Comparison of ENCODE assay signal across 32 cellular contexts in genomic region chr2:208389940-208390339, GRCh38. TPM values are rescaled to one million over a fixed set of nuclear protein-coding genes. Genes with fewer than 3 reads are reported as not detected.
"Had no signal": no experiment of that assay in that cellular context is flagged by ENCODE, and none has a peak within 500 bp of the region (broad histone marks: within the 10 kb centered on the region; RNA-seq: fewer than 3 reads in every experiment).

No MANE protein-coding gene starts in this region.

- FAIRE-seq: endometrium, islet of Langerhans, keratinocyte had no signal

- H3K36me3 ChIP-seq: colonic mucosa, esophagus squamous epithelium, gastrocnemius medialis, heart right ventricle, left lung, lower lobe of right lung had no signal

- H3K4me3 ChIP-seq: colonic mucosa, esophagus squamous epithelium, gastrocnemius medialis, heart right ventricle, left lung, lower lobe of right lung, mucosa of descending colon had no signal

- H3K27me3 ChIP-seq: colonic mucosa, esophagus squamous epithelium, gastrocnemius medialis had no signal

- H3K4me1 ChIP-seq: colonic mucosa, esophagus squamous epithelium, gastrocnemius medialis, heart right ventricle, left lung, lower lobe of right lung had no signal

- DNase-seq: colonic mucosa; cortex of kidney; effector CD8-positive, alpha-beta T cell; effector memory CD8-positive, alpha-beta T cell; endodermal cell; erythroblast; esophagus squamous epithelium; foreskin fibroblast; foreskin melanocyte; gastrocnemius medialis; glutamatergic neuron; head of caudate nucleus; heart right ventricle; hippocampal formation; left cardiac atrium; left lung; left ventricle myocardium superior; lower lobe of right lung; mesenchymal stem cell; mucosa of descending colon; naive B cell had no signal

- H3K27ac ChIP-seq: colonic mucosa, epithelial cell of prostate, esophagus squamous epithelium, gastrocnemius medialis, heart right ventricle, left lung, lower lobe of right lung had no signal

- ATAC-seq: effector memory CD8-positive, alpha-beta T cell; esophagus mucosa; gastrocnemius medialis; heart right ventricle; left cardiac atrium; left lung; left ventricle myocardium superior; lower lobe of right lung; mucosa of descending colon had no signal

- H3K9me3 ChIP-seq: colonic mucosa had no signal

RNA-seq across cellular contexts. Expression of gene PTH2R, which starts 16.7 kb away (rescaled TPM):
- total RNA-seq: colonic mucosa, esophagus mucosa, esophagus squamous epithelium, gastrocnemius medialis, glomerular endothelial cell, heart right ventricle, kidney epithelial cell, left cardiac atrium, left ventricle myocardium superior, lung microvascular endothelial cell, mesenteric fat pad, mesothelial cell of epicardium, myocyte had no signal
- polyA plus RNA-seq: keratinocyte had no signal
